Comparison of ENCODE assay signal across 8 cellular contexts in the genomic region with DNA sequence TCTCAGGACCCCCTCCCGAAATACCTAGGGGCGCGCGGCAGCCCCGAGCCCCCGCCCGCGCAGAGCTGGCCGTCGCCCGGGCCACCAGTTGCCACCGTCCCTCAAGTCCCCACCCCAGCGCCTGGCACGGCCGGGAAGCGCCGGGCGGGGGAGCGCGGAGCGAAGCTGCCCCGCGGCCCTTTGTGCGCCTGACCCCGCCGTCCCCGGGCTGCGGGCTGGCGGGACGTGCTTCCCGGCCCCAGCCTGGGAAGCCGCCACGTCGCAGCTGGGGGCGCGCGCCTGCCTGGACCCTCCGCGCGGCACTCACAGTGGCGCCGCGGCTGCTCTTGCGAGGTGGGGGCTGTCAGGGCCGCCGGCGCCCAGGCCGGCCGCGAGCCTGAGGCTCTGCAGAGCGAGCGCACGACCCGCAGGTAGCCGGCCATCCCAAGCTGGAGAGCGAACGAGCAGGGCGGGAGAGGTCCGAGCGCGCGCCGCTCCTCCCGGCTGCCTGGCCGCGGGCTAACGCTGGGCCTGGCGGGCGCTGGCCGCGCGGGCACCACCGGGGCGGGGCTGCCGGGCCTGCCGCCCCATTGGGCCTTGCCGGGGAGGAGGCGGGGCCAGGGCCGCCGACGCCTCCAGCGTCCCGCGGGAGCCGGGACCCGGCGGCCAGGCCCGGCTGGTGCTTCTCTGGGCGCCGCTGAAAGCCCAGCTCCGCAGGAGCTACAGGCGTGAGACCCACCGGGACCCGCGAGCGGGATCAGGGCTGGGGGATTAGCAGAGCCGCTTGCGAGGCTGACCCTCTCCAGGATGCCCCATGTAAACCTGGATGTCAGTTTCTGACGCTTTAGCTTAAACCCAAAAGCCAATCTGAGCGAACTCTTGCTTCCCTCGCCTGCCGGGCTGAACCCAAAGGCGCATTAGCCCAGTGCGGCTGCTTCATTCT. TPM values are rescaled to one million over a fixed set of nuclear protein-coding genes. Genes with fewer than 3 reads are reported as not detected.
DNase-seq lines count a peak whose midpoint lies in the region; ATAC-seq, FAIRE-seq and TF ChIP-seq lines count a peak whose summit lies in the region.

A gene (minus strand): TSS at position 500 of the 922 bp plus-strand sequence. CDS start 78 bp downstream, at position 422.

- no peaks in the 10 kb centered on the region for H3K36me3 Mint-ChIP-seq in WTC11

- peak within 1 kb of the TSS; percentile 93 for H3K27ac ChIP-seq in A673 (ENCODE audit: low read depth, low read length, poor library complexity, severe bottlenecking)
- H3K27ac ChIP-seq in small intestine (ENCODE audit: low read depth in 1 of 2, low read length in 1 of 2) = peak within 1 kb of the TSS; percentile 93 to 95

- ATAC-seq in GM18505 (IDR thresholded peaks at IDR 0.05; ENCODE audit: unreplicated experiment) (peak; percentile 76), HG02970 (IDR thresholded peaks at IDR 0.05; ENCODE audit: low FRiP score, unreplicated experiment) (peak; percentile 62), WTC11 (peak; percentile 91)

- CTCF ChIA-PET in A673 (lab: Charles Lee) (interaction anchor here (0.6 kb wide), 1 partner anchor 16 kb away, joined by 3 read pairs; no protein-coding TSS in a partner anchor), WTC11 (lab: Charles Lee) (interaction anchor here (0.9 to 3.9 kb wide), 17 partner anchors 15 to 362 kb away, joined by 3 to 38 read pairs (median 5); a partner anchor contains a TSS)

- peak within 1 kb of the TSS; percentile 96 for H3K4me3 ChIP-seq in A673 (ENCODE audit: low read depth, low read length, poor library complexity, severe bottlenecking)
- H3K4me3 ChIP-seq in small intestine (ENCODE audit: low read depth in 1 of 2, low read length in 2 of 2) = peak within 1 kb of the TSS; percentile 82 to 94

- POLR2A ChIA-PET in A673 (lab: Charles Lee; ENCODE audit: low non-redundant PET) = interaction anchor here (0.6 to 1.0 kb wide), 3 partner anchors 10 to 117 kb away, joined by 3 to 7 read pairs (median 3); no protein-coding TSS in a partner anchor
- POLR2A ChIA-PET in WTC11 (lab: Charles Lee) = interaction anchor here (0.8 to 1.7 kb wide), 10 partner anchors 10 to 209 kb away, joined by 3 to 8 read pairs (median 4); a partner anchor contains a TSS

- no peak within 1 kb of the TSS for H3K27ac Mint-ChIP-seq in WTC11

- peaks cover 41% of the 10 kb centered on the region for H3K27me3 Mint-ChIP-seq in WTC11 (ENCODE audit: low read depth)

- H3K4me1 Mint-ChIP-seq in WTC11 = peaks cover 42% of the 10 kb centered on the region

- intact Hi-C loops in A673 (cut with micrococcal nuclease; ENCODE audit: unreplicated experiment) = no loop called here

- H3K4me3 Mint-ChIP-seq in WTC11 = peak within 1 kb of the TSS; percentile 79

- TF ChIP-seq POLR2A in GM18505 (IDR thresholded peaks at IDR 0.05; ENCODE audit: borderline replicate concordance, extremely low read depth, insufficient read depth, insufficient read length) = peak; percentile 82

- BruUV-seq in A673 (replicated peaks; lab: Mats Ljungman, UMichigan) = no TSS peak

- FAIRE-seq in small intestine (lab: Jason Lieb, UNC) = no peak

- peaks cover 30% of the 10 kb centered on the region for H3K4me1 ChIP-seq in A673 (ENCODE audit: insufficient read depth, low read length, poor library complexity, severe bottlenecking)
- H3K4me1 ChIP-seq in small intestine (ENCODE audit: control insufficient read depth in 2 of 2, insufficient read depth in 1 of 2, low read depth in 1 of 2, low read length in 1 of 2) = peaks cover 6 to 24% of the 10 kb centered on the region in 2 donors

- TF ChIP-seq CTCF in A673 (conservative IDR thresholded peaks at IDR 0.05; ENCODE audit: low read depth, low read length) = no peak
- no peak for TF ChIP-seq CTCF in WTC11 (IDR thresholded peaks at IDR 0.05)

- H3K27me3 ChIP-seq in A673 (replicated peaks; ENCODE audit: insufficient read depth, low read depth, low read length, poor library complexity) = no peaks in the 10 kb centered on the region
- no peaks in the 10 kb centered on the region for H3K27me3 ChIP-seq in small intestine (ENCODE audit: control insufficient read depth in 2 of 2, insufficient read depth in 2 of 2, low read length in 2 of 2)

- H3K9me3 Mint-ChIP-seq in WTC11 = no peaks in the 10 kb centered on the region

- H3K36me3 ChIP-seq in A673 (ENCODE audit: insufficient read depth, low read length, poor library complexity, severe bottlenecking) (no peaks in the 10 kb centered on the region), small intestine (ENCODE audit: control insufficient read depth in 2 of 2, insufficient read depth in 2 of 2, low read length in 2 of 2) (no peaks in the 10 kb centered on the region)

- WGBS in small intestine, 3 donors = 0% methylated on average over 63 to 104 of the region's 104 CpGs

- DNase-seq in A673 (ENCODE audit: low spot score) (peak; percentile 89), NCI-H2196 (lab: John Stamatoyannopoulos, UW; ENCODE audit: unreplicated experiment) (peak; percentile 79), WTC11 (ENCODE audit: low spot score) (peak; percentile 82), inferior parietal cortex (ENCODE audit: extremely low spot score) (peak; percentile 80), small intestine (peak; percentile 83)
- peak; percentile 74 for DNase-seq in central memory CD4-positive, alpha-beta T cell

- no peaks in the 10 kb centered on the region for H3K9me3 ChIP-seq in A673 (ENCODE audit: low read depth, low read length, poor library complexity, severe bottlenecking)
- H3K9me3 ChIP-seq in small intestine (ENCODE audit: control insufficient read depth, low read depth) = no peaks in the 10 kb centered on the region

TF ChIP-seq in WTC11, 78 proteins besides CTCF, POLR2A, EP300 and RAD21 (continues in another document):
- TF ChIP-seq, protein P1, sequence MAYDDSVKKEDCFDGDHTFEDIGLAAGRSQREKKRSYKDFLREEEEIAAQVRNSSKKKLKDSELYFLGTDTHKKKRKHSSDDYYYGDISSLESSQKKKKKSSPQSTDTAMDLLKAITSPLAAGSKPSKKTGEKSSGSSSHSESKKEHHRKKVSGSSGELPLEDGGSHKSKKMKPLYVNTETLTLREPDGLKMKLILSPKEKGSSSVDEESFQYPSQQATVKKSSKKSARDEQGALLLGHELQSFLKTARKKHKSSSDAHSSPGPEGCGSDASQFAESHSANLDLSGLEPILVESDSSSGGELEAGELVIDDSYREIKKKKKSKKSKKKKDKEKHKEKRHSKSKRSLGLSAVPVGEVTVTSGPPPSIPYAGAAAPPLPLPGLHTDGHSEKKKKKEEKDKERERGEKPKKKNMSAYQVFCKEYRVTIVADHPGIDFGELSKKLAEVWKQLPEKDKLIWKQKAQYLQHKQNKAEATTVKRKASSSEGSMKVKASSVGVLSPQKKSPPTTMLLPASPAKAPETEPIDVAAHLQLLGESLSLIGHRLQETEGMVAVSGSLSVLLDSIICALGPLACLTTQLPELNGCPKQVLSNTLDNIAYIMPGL (CRISPR knock-in tag; IDR thresholded peaks at IDR 0.05) = peak; percentile 59
- no peak for TF ChIP-seq ZNF219 (CRISPR knock-in tag; IDR thresholded peaks at IDR 0.05; ENCODE audit: borderline replicate concordance)
- TF ChIP-seq, protein P2, sequence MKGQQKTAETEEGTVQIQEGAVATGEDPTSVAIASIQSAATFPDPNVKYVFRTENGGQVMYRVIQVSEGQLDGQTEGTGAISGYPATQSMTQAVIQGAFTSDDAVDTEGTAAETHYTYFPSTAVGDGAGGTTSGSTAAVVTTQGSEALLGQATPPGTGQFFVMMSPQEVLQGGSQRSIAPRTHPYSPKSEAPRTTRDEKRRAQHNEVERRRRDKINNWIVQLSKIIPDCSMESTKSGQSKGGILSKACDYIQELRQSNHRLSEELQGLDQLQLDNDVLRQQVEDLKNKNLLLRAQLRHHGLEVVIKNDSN (CRISPR knock-in tag; IDR thresholded peaks at IDR 0.05) = no peak
- no peak for TF ChIP-seq NFATC4 (CRISPR knock-in tag; IDR thresholded peaks at IDR 0.05)
- no peak for TF ChIP-seq TCF7 (CRISPR knock-in tag; IDR thresholded peaks at IDR 0.05; ENCODE audit: low read depth)
- TF ChIP-seq RELA (CRISPR knock-in tag; IDR thresholded peaks at IDR 0.05; ENCODE audit: borderline replicate concordance) = no peak
- no peak; the same call in 1 of the 2 replicates for TF ChIP-seq ZNF423 (CRISPR knock-in tag; IDR thresholded peaks at IDR 0.05)
- TF ChIP-seq JAZF1 (CRISPR knock-in tag; IDR thresholded peaks at IDR 0.05) = no peak
- TF ChIP-seq, protein P3, sequence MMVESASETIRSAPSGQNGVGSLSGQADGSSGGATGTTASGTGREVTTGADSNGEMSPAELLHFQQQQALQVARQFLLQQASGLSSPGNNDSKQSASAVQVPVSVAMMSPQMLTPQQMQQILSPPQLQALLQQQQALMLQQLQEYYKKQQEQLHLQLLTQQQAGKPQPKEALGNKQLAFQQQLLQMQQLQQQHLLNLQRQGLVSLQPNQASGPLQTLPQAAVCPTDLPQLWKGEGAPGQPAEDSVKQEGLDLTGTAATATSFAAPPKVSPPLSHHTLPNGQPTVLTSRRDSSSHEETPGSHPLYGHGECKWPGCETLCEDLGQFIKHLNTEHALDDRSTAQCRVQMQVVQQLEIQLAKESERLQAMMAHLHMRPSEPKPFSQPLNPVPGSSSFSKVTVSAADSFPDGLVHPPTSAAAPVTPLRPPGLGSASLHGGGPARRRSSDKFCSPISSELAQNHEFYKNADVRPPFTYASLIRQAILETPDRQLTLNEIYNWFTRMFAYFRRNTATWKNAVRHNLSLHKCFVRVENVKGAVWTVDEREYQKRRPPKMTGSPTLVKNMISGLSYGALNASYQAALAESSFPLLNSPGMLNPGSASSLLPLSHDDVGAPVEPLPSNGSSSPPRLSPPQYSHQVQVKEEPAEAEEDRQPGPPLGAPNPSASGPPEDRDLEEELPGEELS (CRISPR knock-in tag; IDR thresholded peaks at IDR 0.05) = peak; percentile 88
- TF ChIP-seq, protein P4, sequence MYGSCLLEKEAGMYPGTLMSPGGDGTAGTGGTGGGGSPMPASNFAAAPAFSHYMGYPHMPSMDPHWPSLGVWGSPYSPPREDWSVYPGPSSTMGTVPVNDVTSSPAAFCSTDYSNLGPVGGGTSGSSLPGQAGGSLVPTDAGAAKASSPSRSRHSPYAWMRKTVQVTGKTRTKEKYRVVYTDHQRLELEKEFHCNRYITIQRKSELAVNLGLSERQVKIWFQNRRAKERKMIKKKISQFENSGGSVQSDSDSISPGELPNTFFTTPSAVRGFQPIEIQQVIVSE (CRISPR knock-in tag; IDR thresholded peaks at IDR 0.05; ENCODE audit: borderline replicate concordance) = no peak

RNA-seq across cellular contexts. Expression of the gene that starts here (rescaled TPM):
- total RNA-seq in A673 (2021) (99.0 and 120 TPM in 2 replicates), WTC11 (2021) (53.3 to 80.3 TPM (median 72.3 TPM) in 3 replicates)
- polyA plus RNA-seq in small intestine = 100 to 1,000 TPM in 1 of 3 donors, 10 to 100 TPM in 2; 26.8 to 285 (median 43.2) TPM

Comparison
In these comparisons a context has a peak if more than half of its experiments do, and no peak if none do; other contexts are left out.
1. Peak in every context shown above with its lines: DNase-seq, ATAC-seq, H3K4me3 ChIP-seq and H3K27ac ChIP-seq.